ENCODE assay signal across 16 cellular contexts in genomic region chr16:89759742-89760366, GRCh38. TPM values are rescaled to one million over a fixed set of nuclear protein-coding genes. Genes with fewer than 3 reads are reported as not detected.
DNase-seq lines count a peak whose midpoint lies in the region; ATAC-seq and TF ChIP-seq lines count a peak whose summit lies in the region.
"Had no signal": no experiment of that assay in that cellular context is flagged by ENCODE, and none has a peak within 500 bp of the region (broad histone marks: within the 10 kb centered on the region; RNA-seq: fewer than 3 reads in every experiment).

No MANE protein-coding gene starts in this region.

- DNase-seq in CD1c-positive myeloid dendritic cell (ENCODE audit: extremely low spot score): peak; percentile 21
- no peak for DNase-seq in CD8-positive, alpha-beta memory T cell
- no peak for DNase-seq in activated CD8-positive, alpha-beta T cell treated with anti-CD3 and anti-CD28 coated beads, Interleukin-2, amount 10 ng/mL, durations not matched to agents 7 days and 5 days
- DNase-seq in naive B cell: no peak
- DNase-seq in colonic mucosa: no peak
- DNase-seq in dorsolateral prefrontal cortex: no peak
- DNase-seq in NCI-H69 (lab: John Stamatoyannopoulos, UW): no peak
- DNase-seq: cerebellar nuclear complex, midbrain, NCI-H1048, pancreas, substantia nigra had no signal

- no peaks in the 10 kb centered on the region for H3K9me3 ChIP-seq in CD8-positive, alpha-beta memory T cell (ENCODE audit: low read length)
- H3K9me3 ChIP-seq in colonic mucosa: no peaks in the 10 kb centered on the region
- H3K9me3 ChIP-seq: pancreas had no signal

- no peak overlapping the region for H3K9ac ChIP-seq in colonic mucosa (ENCODE audit: low read depth in 2 of 2, low read length in 2 of 2)

- no peaks in the 10 kb centered on the region for H3K27me3 ChIP-seq in CD8-positive, alpha-beta memory T cell (ENCODE audit: insufficient read depth, low read length, poor library complexity, severe bottlenecking)
- H3K27me3 ChIP-seq in colonic mucosa (no peaks in the 10 kb centered on the region), dorsolateral prefrontal cortex (no peaks in the 10 kb centered on the region)
- H3K27me3 ChIP-seq: pancreas had no signal

- peak overlapping the region; percentile 36 to 99 (median 96) for H3K27ac Mint-ChIP-seq in CD8-positive, alpha-beta memory T cell
- H3K27ac Mint-ChIP-seq in activated CD8-positive, alpha-beta T cell treated with anti-CD3 and anti-CD28 coated beads, Interleukin-2, amount 10 ng/mL, durations not matched to agents 7 days and 5 days: peak overlapping the region; percentile 87
- H3K27ac Mint-ChIP-seq in naive B cell: peak overlapping the region in 4 of 6 donors; percentile 33 to 94 (median 88)

- no peaks in the 10 kb centered on the region for H3K27me3 Mint-ChIP-seq in CD8-positive, alpha-beta memory T cell
- H3K27me3 Mint-ChIP-seq in activated CD8-positive, alpha-beta T cell treated with anti-CD3 and anti-CD28 coated beads, Interleukin-2, amount 10 ng/mL, durations not matched to agents 7 days and 5 days (ENCODE audit: low read depth): no peaks in the 10 kb centered on the region
- H3K27me3 Mint-ChIP-seq in naive B cell: no peaks in the 10 kb centered on the region

- H3K27ac ChIP-seq in CD8-positive, alpha-beta memory T cell (ENCODE audit: low read depth, low read length): no peak overlapping the region
- H3K27ac ChIP-seq in colonic mucosa (no peak overlapping the region), dorsolateral prefrontal cortex (no peak overlapping the region)
- H3K27ac ChIP-seq: C4-2B, pancreas had no signal

- CTCF ChIA-PET in CD8-positive, alpha-beta memory T cell (lab: Charles Lee): no interaction called here
- CTCF ChIA-PET in activated CD8-positive, alpha-beta T cell treated with anti-CD3 and anti-CD28 coated beads, Interleukin-2, amount 10 ng/mL, durations not matched to agents 7 days and 5 days (lab: Charles Lee): no interaction called here

- no peaks in the 10 kb centered on the region for H3K9me3 Mint-ChIP-seq in CD8-positive, alpha-beta memory T cell
- no peaks in the 10 kb centered on the region for H3K9me3 Mint-ChIP-seq in activated CD8-positive, alpha-beta T cell treated with anti-CD3 and anti-CD28 coated beads, Interleukin-2, amount 10 ng/mL, durations not matched to agents 7 days and 5 days (ENCODE audit: insufficient read depth)
- H3K9me3 Mint-ChIP-seq in naive B cell: no peaks in the 10 kb centered on the region

- TF ChIP-seq CTCF in colonic mucosa (IDR thresholded peaks at IDR 0.05) (no peak), dorsolateral prefrontal cortex (IDR thresholded peaks at IDR 0.05 in 54 of 56, conservative IDR thresholded peaks at IDR 0.05 in 2 of 56; ENCODE audit: low read depth in 1 of 56, partially characterized antibody in 56 of 56) (no peak)

- intact Hi-C loops in colonic mucosa (cut with DNase I): no loop called here
- intact Hi-C loops in dorsolateral prefrontal cortex (cut with DNase I): no loop called here

- POLR2A ChIA-PET in CD8-positive, alpha-beta memory T cell (lab: Charles Lee): no interaction called here
- POLR2A ChIA-PET in activated CD8-positive, alpha-beta T cell treated with anti-CD3 and anti-CD28 coated beads, Interleukin-2, amount 10 ng/mL, durations not matched to agents 7 days and 5 days (lab: Charles Lee): interaction anchor here (1.2 kb wide), 1 partner anchor 36 kb away, joined by 3 read pairs; no protein-coding TSS in a partner anchor

- H3K4me1 ChIP-seq in CD8-positive, alpha-beta memory T cell (ENCODE audit: insufficient read depth, low read length): peaks cover 31% of the 10 kb centered on the region
- H3K4me1 ChIP-seq in colonic mucosa: no peaks in the 10 kb centered on the region
- H3K4me1 ChIP-seq: pancreas had no signal

- peaks cover 0 to 44% (median 9%) of the 10 kb centered on the region in 3 donors for H3K36me3 Mint-ChIP-seq in CD8-positive, alpha-beta memory T cell
- H3K36me3 Mint-ChIP-seq in activated CD8-positive, alpha-beta T cell treated with anti-CD3 and anti-CD28 coated beads, Interleukin-2, amount 10 ng/mL, durations not matched to agents 7 days and 5 days (ENCODE audit: low read depth): peaks cover 76% of the 10 kb centered on the region
- peaks cover 1 to 7% of the 10 kb centered on the region in 2 donors for H3K36me3 Mint-ChIP-seq in naive B cell

- no peak overlapping the region for H3K4me3 ChIP-seq in CD8-positive, alpha-beta memory T cell (ENCODE audit: low read length)
- H3K4me3 ChIP-seq in colonic mucosa: no peak overlapping the region
- no peak overlapping the region for H3K4me3 ChIP-seq in dorsolateral prefrontal cortex
- H3K4me3 ChIP-seq: GM12878, pancreas, smooth muscle cell had no signal

- peaks cover 34 to 59% (median 50%) of the 10 kb centered on the region in 3 donors for H3K4me1 Mint-ChIP-seq in CD8-positive, alpha-beta memory T cell
- peaks cover 27% of the 10 kb centered on the region for H3K4me1 Mint-ChIP-seq in activated CD8-positive, alpha-beta T cell treated with anti-CD3 and anti-CD28 coated beads, Interleukin-2, amount 10 ng/mL, durations not matched to agents 7 days and 5 days (ENCODE audit: low read depth)
- peaks cover 27 to 53% (median 46%) of the 10 kb centered on the region in 3 donors for H3K4me1 Mint-ChIP-seq in naive B cell

- no peaks in the 10 kb centered on the region for H3K36me3 ChIP-seq in CD8-positive, alpha-beta memory T cell (ENCODE audit: insufficient read depth, low read length)
- no peaks in the 10 kb centered on the region for H3K36me3 ChIP-seq in colonic mucosa
- H3K36me3 ChIP-seq: pancreas had no signal

- no peak for ATAC-seq in activated CD8-positive, alpha-beta T cell treated with anti-CD3 and anti-CD28 coated beads, Interleukin-2, amount 10 ng/mL, durations not matched to agents 7 days and 5 days
- ATAC-seq in naive B cell (ENCODE audit: low read depth in 2 of 2): no peak
- ATAC-seq: GM12878, Right ventricle myocardium inferior had no signal

- H3K4me3 Mint-ChIP-seq in CD8-positive, alpha-beta memory T cell: peak overlapping the region; percentile 85 to 94 (median 90)
- H3K4me3 Mint-ChIP-seq in activated CD8-positive, alpha-beta T cell treated with anti-CD3 and anti-CD28 coated beads, Interleukin-2, amount 10 ng/mL, durations not matched to agents 7 days and 5 days: no peak overlapping the region
- peak overlapping the region in 6 of 8 donors; percentile 19 to 89 (median 72) for H3K4me3 Mint-ChIP-seq in naive B cell

RNA-seq across cellular contexts. Expression of gene ZNF276, which starts 38.5 kb away (rescaled TPM):
- 10 to 100 TPM; 35.6 to 36.6 TPM for total RNA-seq in CD8-positive, alpha-beta memory T cell
- 47.3 TPM for polyA plus RNA-seq in CD8-positive, alpha-beta memory T cell
- total RNA-seq in activated CD8-positive, alpha-beta T cell treated with anti-CD3 and anti-CD28 coated beads, Interleukin-2, amount 10 ng/mL, durations not matched to agents 7 days and 5 days: 10 to 100 TPM; 67.5 to 69.6 TPM
- 10 to 100 TPM in 2 of 6 donors, 1 to 10 TPM in 3, under 1 TPM in 1; 0.22 to 32.6 (median 8.3) TPM for polyA plus RNA-seq in naive B cell (ENCODE audit: low read depth in 6 of 6)
- total RNA-seq in colonic mucosa (10 to 100 TPM; 19.2 to 30.6 TPM), dorsolateral prefrontal cortex (10 to 100 TPM; 23.1 to 70.6 (median 42.1) TPM)

RNA-seq across cellular contexts. Expression of gene VPS9D1, which starts 39.2 kb away (rescaled TPM):
- total RNA-seq in CD8-positive, alpha-beta memory T cell: 1 to 10 TPM; 3.7 to 4.0 TPM
- 1.6 TPM for polyA plus RNA-seq in CD8-positive, alpha-beta memory T cell
- 1 to 10 TPM; 6.6 to 7.5 TPM for total RNA-seq in activated CD8-positive, alpha-beta T cell treated with anti-CD3 and anti-CD28 coated beads, Interleukin-2, amount 10 ng/mL, durations not matched to agents 7 days and 5 days
- under 1 TPM in 5 of 6 donors, not detected in 1; 0.14 to 0.88 (median 0.51) TPM for polyA plus RNA-seq in naive B cell (ENCODE audit: low read depth in 6 of 6)
- total RNA-seq in colonic mucosa (10 to 100 TPM; 11.9 to 12.7 TPM), dorsolateral prefrontal cortex (10 to 100 TPM; 29.3 to 75.4 (median 48.9) TPM)

RNA-seq across cellular contexts. Expression of gene FANCA, which starts 56.6 kb away (rescaled TPM):
- total RNA-seq in CD8-positive, alpha-beta memory T cell: 10 to 100 TPM; 88.0 to 94.0 TPM
- 10.8 TPM for polyA plus RNA-seq in CD8-positive, alpha-beta memory T cell
- total RNA-seq in activated CD8-positive, alpha-beta T cell treated with anti-CD3 and anti-CD28 coated beads, Interleukin-2, amount 10 ng/mL, durations not matched to agents 7 days and 5 days: 100 to 1,000 TPM; 123 to 149 TPM
- 10 to 100 TPM; 11.7 to 30.5 (median 17.4) TPM for polyA plus RNA-seq in naive B cell (ENCODE audit: low read depth in 6 of 6)
- total RNA-seq in colonic mucosa (10 to 100 TPM; 17.8 to 91.5 TPM), dorsolateral prefrontal cortex (10 to 100 TPM in 109 of 120 experiments, 1 to 10 TPM in 11; 6.8 to 30.7 (median 14.7) TPM)

RNA-seq across cellular contexts. Expression of gene SPATA2L, which starts 58.3 kb away (rescaled TPM):
- total RNA-seq in CD8-positive, alpha-beta memory T cell: 1 to 10 TPM; 7.0 to 7.6 TPM
- 10.3 TPM for polyA plus RNA-seq in CD8-positive, alpha-beta memory T cell
- 1 to 10 TPM; 6.1 to 7.0 TPM for total RNA-seq in activated CD8-positive, alpha-beta T cell treated with anti-CD3 and anti-CD28 coated beads, Interleukin-2, amount 10 ng/mL, durations not matched to agents 7 days and 5 days
- polyA plus RNA-seq in naive B cell (ENCODE audit: low read depth in 6 of 6): 10 to 100 TPM in 1 of 6 donors, 1 to 10 TPM in 5; 5.9 to 18.8 (median 8.6) TPM
- total RNA-seq in colonic mucosa: 10 to 100 TPM; 17.8 to 18.4 TPM
- 10 to 100 TPM in 85 of 120 experiments, 1 to 10 TPM in 35; 4.5 to 25.5 (median 11.4) TPM for total RNA-seq in dorsolateral prefrontal cortex
